In genomic region chr6:54817834-54818233, GRCh38 we compare ENCODE assay signal across 1 cellular context.
TF ChIP-seq lines count a peak whose summit lies in the region.

No MANE protein-coding gene starts in this region.

TF ChIP-seq in HCT116, 20 proteins besides CTCF, POLR2A, EP300 and RAD21:
- TF ChIP-seq TCF7L2 (IDR thresholded peaks at IDR 0.05; ENCODE audit: borderline replicate concordance, extremely low read depth, insufficient read depth, insufficient read length) = no peak
